Comparison of ENCODE assay signal across 16 cellular contexts in the genomic region with DNA sequence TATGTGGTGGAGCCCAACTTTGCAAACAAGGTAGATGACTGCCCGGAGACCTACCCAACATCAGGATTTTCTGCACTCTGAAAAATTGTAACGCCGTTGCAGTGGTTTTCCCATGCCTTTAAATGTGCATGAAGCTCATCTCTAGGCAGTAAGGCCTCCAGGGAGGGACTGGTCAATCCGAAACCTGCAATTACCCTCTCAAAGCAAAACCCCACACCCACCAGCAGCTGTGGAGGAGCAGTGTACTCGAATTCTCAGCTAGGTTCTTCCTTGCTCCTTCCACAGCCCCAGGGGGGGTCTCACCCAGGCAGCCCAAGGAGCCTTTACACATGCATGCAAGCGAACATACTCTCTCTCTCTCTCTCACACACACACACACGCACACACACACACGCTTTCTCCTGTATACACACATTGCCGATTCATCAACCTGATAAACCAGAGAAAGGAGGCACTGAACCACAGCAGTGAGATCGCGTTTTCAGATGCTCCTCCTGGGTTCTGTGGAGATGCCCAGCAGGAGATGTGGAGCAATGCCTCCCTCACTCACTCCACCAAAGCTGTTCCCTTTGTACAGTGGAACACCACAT.
"Had no signal": no experiment of that assay in that cellular context is flagged by ENCODE, and none has a peak within 500 bp of the region (broad histone marks: within the 10 kb centered on the region; RNA-seq: fewer than 3 reads in every experiment).

No MANE protein-coding gene starts in this region.

- H3K9me3 ChIP-seq: ascending aorta had no signal

- H3K4me1 ChIP-seq: ascending aorta, heart left ventricle, right atrium auricular region had no signal

- H3K4me3 ChIP-seq: ascending aorta, dorsolateral prefrontal cortex, heart left ventricle, right atrium auricular region, skin epidermis had no signal

- H3K36me3 ChIP-seq: ascending aorta, heart left ventricle, right atrium auricular region had no signal

- FAIRE-seq: bronchial epithelial cell, islet of Langerhans had no signal

- DNase-seq: activated CD8-positive, alpha-beta memory T cell treated with anti-CD3 and anti-CD28 coated beads, Interleukin-2, amount 50 U/mL, for 4 hours; activated CD8-positive, alpha-beta T cell treated with anti-CD3 and anti-CD28 coated beads for 36 hours; activated naive CD4-positive, alpha-beta T cell; activated naive CD8-positive, alpha-beta T cell treated with anti-CD3 and anti-CD28 coated beads, Interleukin-2, amount 50 U/mL, for 24 hours; activated T-cell treated with anti-CD3 and anti-CD28 coated beads, Interleukin-2, amount 50 U/mL, for 72 hours; dorsolateral prefrontal cortex; foreskin melanocyte; heart left ventricle; naive thymus-derived CD4-positive, alpha-beta T cell; posterior cingulate gyrus; stimulated activated CD4-positive, alpha-beta T cell treated with anti-CD3 and anti-CD28 coated beads, Interleukin-4, amount 100 ng/mL, for 4 hours had no signal

- H3K27me3 ChIP-seq: ascending aorta, dorsolateral prefrontal cortex, heart left ventricle, right atrium auricular region had no signal

- ATAC-seq: activated CD8-positive, alpha-beta T cell treated with anti-CD3 and anti-CD28 coated beads for 36 hours; activated naive CD8-positive, alpha-beta T cell treated with anti-CD3 and anti-CD28 coated beads, Interleukin-2, amount 50 U/mL, for 24 hours; activated T-cell treated with anti-CD3 and anti-CD28 coated beads, Interleukin-2, amount 50 U/mL, for 72 hours; heart left ventricle; naive thymus-derived CD4-positive, alpha-beta T cell had no signal

- H3K27ac ChIP-seq: ascending aorta, dorsolateral prefrontal cortex, heart left ventricle, right atrium auricular region, skin epidermis had no signal
